ENCODE assay signal across 8 cellular contexts in genomic region chr19:56314584-56315075, GRCh38. TPM values are rescaled to one million over a fixed set of nuclear protein-coding genes. Genes with fewer than 3 reads are reported as not detected.
DNase-seq lines count a peak whose midpoint lies in the region; ATAC-seq, FAIRE-seq and TF ChIP-seq lines count a peak whose summit lies in the region.

Gene ZSCAN5A (minus strand): TSS chr19:56314839. CDS start chr19:56225046, 89,793 bp downstream.

- peaks cover 7% of the 10 kb centered on the region for H3K4me1 ChIP-seq in ovary (ENCODE audit: insufficient read depth)
- peaks cover 6 to 10% of the 10 kb centered on the region in 2 donors for H3K4me1 ChIP-seq in thyroid gland

- TF ChIP-seq EP300 in ovary (IDR thresholded peaks at IDR 0.05), result peak; percentile 30

- peak; percentile 80 for TF ChIP-seq POLR2A in GM12891 (IDR thresholded peaks at IDR 0.05; ENCODE audit: low read depth, low read length)
- TF ChIP-seq POLR2A in ovary (IDR thresholded peaks at IDR 0.05), result peak; percentile 70
- TF ChIP-seq POLR2A in thyroid gland (IDR thresholded peaks at IDR 0.05), result peak in 1 of 2 donors; percentile 38

- WGBS in ovary, 3 donors, result 0% methylated on average over 28 to 34 of the region's 34 CpGs
- WGBS in thyroid gland, 2 donors, result 0% methylated on average over 26 to 29 of the region's 34 CpGs

- DNase-seq in GM12891 (ENCODE audit: insufficient read length, low spot score) (peak; percentile 84), NCI-H1417 treated with DMSO at 0.1 percent for 48 hours (lab: John Stamatoyannopoulos, UW) (peak; percentile 96), SW 1271 (lab: John Stamatoyannopoulos, UW) (peak; percentile 67 to 94), Right ventricle myocardium inferior (ENCODE audit: missing footprints) (peak; percentile 99), ovary (peak; percentile 98 to 100 (median 98)), thyroid gland (peak; percentile 97 to 98)
- peak; percentile 93 for DNase-seq in activated naive CD8-positive, alpha-beta T cell treated with anti-CD3 and anti-CD28 coated beads, Interleukin-2, amount 50 U/mL, for 16 hours (ENCODE audit: low read depth, low spot score)

- FAIRE-seq in GM12891 (lab: Jason Lieb, UNC), result peak; percentile 98

- H3K27me3 ChIP-seq in ovary (no peaks in the 10 kb centered on the region), thyroid gland (no peaks in the 10 kb centered on the region)

- H3K4me3 ChIP-seq in ovary (peak within 1 kb of the TSS; percentile 70), thyroid gland (replicated peaks in 1 of 3) (peak within 1 kb of the TSS; percentile 49 to 56 (median 52))

- peak within 1 kb of the TSS; percentile 95 to 97 for H3K27ac ChIP-seq in ovary
- H3K27ac ChIP-seq in thyroid gland, result peak within 1 kb of the TSS; percentile 89 to 93 (median 93)

- intact Hi-C loops in Right ventricle myocardium inferior (cut with DNase I) (loop anchor here (10.0 kb wide), 1 partner anchor 170 kb away; the partner anchor contains the start of gene ZNF444), ovary (cut with DNase I) (no loop called here), thyroid gland (cut with DNase I) (no loop called here)

- no peaks in the 10 kb centered on the region for H3K36me3 ChIP-seq in ovary
- H3K36me3 ChIP-seq in thyroid gland, result no peaks in the 10 kb centered on the region

- H3K9me3 ChIP-seq in ovary (no peaks in the 10 kb centered on the region), thyroid gland (no peaks in the 10 kb centered on the region)

- peak; percentile 83 for ATAC-seq in HG02798 (IDR thresholded peaks at IDR 0.05; ENCODE audit: poor library complexity, unreplicated experiment)
- ATAC-seq in Right ventricle myocardium inferior, result peak; percentile 93

- TF ChIP-seq CTCF in ovary (IDR thresholded peaks at IDR 0.05) (no peak), thyroid gland (IDR thresholded peaks at IDR 0.05) (peak in 1 of 6 experiments; percentile 16)

TF ChIP-seq in GM12891, 5 proteins besides CTCF, POLR2A, EP300 and RAD21:
- TF ChIP-seq PAX5 (IDR thresholded peaks at IDR 0.05; ENCODE audit: insufficient read depth, low read length, severe bottlenecking) (no peak), TAF1 (IDR thresholded peaks at IDR 0.05; ENCODE audit: low read depth, low read length) (peak; percentile 67), POLR2AphosphoS5 (IDR thresholded peaks at IDR 0.05; ENCODE audit: low read depth, low read length) (peak; percentile 85), POU2F2 (IDR thresholded peaks at IDR 0.05; ENCODE audit: low read depth, low read length) (peak; percentile 76; the same call in 1 of the 2 replicates), SPI1 (IDR thresholded peaks at IDR 0.05; ENCODE audit: low read depth, low read length) (0 out of 2 replicates have a peak, but pooled peaks have one; percentile 2)

RNA-seq across cellular contexts. Expression of gene ZSCAN5A, which starts in this region (rescaled TPM):
- 5.6 TPM for polyA plus RNA-seq in GM12891 (2012; ENCODE audit: low read depth, missing spikeins)
- 20.3 TPM for total RNA-seq in Right ventricle myocardium inferior
- total RNA-seq in ovary, result 10 to 100 TPM in 5 of 7 donors, 1 to 10 TPM in 2; 7.4 to 25.7 (median 13.9) TPM
- 1 to 10 TPM; 4.6 to 8.9 TPM for polyA plus RNA-seq in ovary
- total RNA-seq in thyroid gland, result 10 to 100 TPM in 3 of 4 donors, 1 to 10 TPM in 1; 7.4 to 22.1 (median 17.7) TPM

Comparison
In these comparisons a context has a peak if more than half of its experiments do, and no peak if none do; other contexts are left out.
1. Peak in every context shown above with its lines: DNase-seq, ATAC-seq, H3K4me3 ChIP-seq and H3K27ac ChIP-seq.